ENCODE assay signal across 9 cellular contexts in the genomic region with DNA sequence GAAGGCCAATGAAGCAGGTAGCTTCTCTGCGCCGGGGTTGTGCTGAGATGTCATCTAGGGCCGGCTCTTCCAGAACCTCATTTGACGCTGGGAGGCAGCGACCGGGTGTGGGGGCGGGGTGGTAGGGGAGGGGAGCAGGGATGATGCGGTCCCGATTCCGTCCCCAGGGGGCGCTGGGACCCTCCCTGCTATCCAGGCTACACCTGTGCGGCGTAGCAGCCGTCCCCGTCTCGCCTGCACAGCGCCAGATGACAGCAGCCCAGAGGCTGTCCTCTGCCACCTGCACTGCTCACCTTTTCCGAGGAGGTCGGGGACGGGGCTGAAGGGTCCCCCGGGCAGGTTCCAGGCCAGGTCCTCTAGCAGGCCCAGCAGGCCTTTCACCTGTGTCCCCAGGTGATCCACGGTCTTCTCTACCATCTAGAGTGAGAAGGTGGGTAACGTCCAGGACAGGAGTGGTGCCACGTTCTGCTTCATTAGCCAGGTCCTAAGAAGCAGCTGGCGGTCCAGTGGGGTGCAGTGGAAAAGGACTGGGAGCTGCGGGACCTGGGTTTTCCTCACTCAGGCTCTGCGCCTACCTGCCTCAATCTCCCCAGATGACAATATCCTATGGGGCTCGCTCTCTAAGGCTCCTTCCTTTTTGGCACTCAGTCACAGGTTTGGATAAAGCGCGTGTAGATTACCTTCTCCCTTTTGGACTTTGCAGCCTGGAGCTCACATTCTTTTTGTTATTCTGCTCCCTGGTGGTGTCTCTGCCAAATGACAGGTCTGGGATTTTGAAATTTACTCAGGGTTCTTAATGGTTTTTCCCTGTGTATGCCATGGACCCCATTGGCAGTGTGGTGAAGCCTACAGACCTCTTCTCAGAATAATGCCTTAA. TPM values are rescaled to one million over a fixed set of nuclear protein-coding genes. Genes with fewer than 3 reads are reported as not detected.
DNase-seq lines count a peak whose midpoint lies in the region; ATAC-seq and TF ChIP-seq lines count a peak whose summit lies in the region.
"Had no signal": no experiment of that assay in that cellular context is flagged by ENCODE, and none has a peak within 500 bp of the region (broad histone marks: within the 10 kb centered on the region; RNA-seq: fewer than 3 reads in every experiment).

No MANE protein-coding gene starts in this region.

- H3K27ac Mint-ChIP-seq in stimulated activated naive B cell treated with anti-CD40 and anti-IgM and Interleukin-4, amounts not matched to agents 10 μg/mL and 1 μg/mL and 100 μg/mL, for 72 hours = no peak overlapping the region
- H3K27ac Mint-ChIP-seq: T-cell had no signal

- peak; percentile 56 for TF ChIP-seq CTCF in astrocyte of the spinal cord (IDR thresholded peaks at IDR 0.05; ENCODE audit: low read depth, low read length)

- peak overlapping the region in 1 of 2 donors; percentile 37 for H3K4me3 Mint-ChIP-seq in stimulated activated naive B cell treated with anti-CD40 and anti-IgM and Interleukin-4, amounts not matched to agents 10 μg/mL and 1 μg/mL and 100 μg/mL, for 72 hours

- POLR2A ChIA-PET in HEK293T (lab: Yijun Ruan, JAX) = interaction anchor here (0.6 kb wide), 1 partner anchor 1895 kb away, joined by 3 read pairs; a partner anchor contains a TSS

- peaks cover 12 to 14% of the 10 kb centered on the region in 2 donors for H3K9me3 Mint-ChIP-seq in stimulated activated naive B cell treated with anti-CD40 and anti-IgM and Interleukin-4, amounts not matched to agents 10 μg/mL and 1 μg/mL and 100 μg/mL, for 72 hours

- H3K4me3 ChIP-seq in astrocyte of the spinal cord (ENCODE audit: low read depth, low read length) = no peak overlapping the region

- in situ Hi-C loops in Caki2 (cut with HindIII; ENCODE audit: low pct_unique_long_range_greater_than_20kb, low sequenced_read_pairs) (no loop called here), astrocyte of the spinal cord (cut with HindIII; ENCODE audit: low sequenced_read_pairs) (no loop called here)

- H3K4me1 Mint-ChIP-seq in stimulated activated naive B cell treated with anti-CD40 and anti-IgM and Interleukin-4, amounts not matched to agents 10 μg/mL and 1 μg/mL and 100 μg/mL, for 72 hours = peaks cover 5 to 12% of the 10 kb centered on the region in 2 donors

- peaks cover 34 to 35% of the 10 kb centered on the region in 2 donors for H3K27me3 Mint-ChIP-seq in stimulated activated naive B cell treated with anti-CD40 and anti-IgM and Interleukin-4, amounts not matched to agents 10 μg/mL and 1 μg/mL and 100 μg/mL, for 72 hours

- peak; percentile 54 to 69 for ATAC-seq in stimulated activated naive B cell treated with anti-CD40 and anti-IgM and Interleukin-4, amounts not matched to agents 10 μg/mL and 1 μg/mL and 100 μg/mL, for 72 hours (replicated peaks)
- ATAC-seq in HG03159 (IDR thresholded peaks at IDR 0.05; ENCODE audit: unreplicated experiment) = no peak
- ATAC-seq: T-cell had no signal

- H3K36me3 Mint-ChIP-seq in stimulated activated naive B cell treated with anti-CD40 and anti-IgM and Interleukin-4, amounts not matched to agents 10 μg/mL and 1 μg/mL and 100 μg/mL, for 72 hours = no peaks in the 10 kb centered on the region
- H3K36me3 Mint-ChIP-seq: T-cell had no signal

- DNase-seq in Caki2 (ENCODE audit: low read depth) (peak; percentile 44), HEK293T (ENCODE audit: extremely low spot score) (peak; percentile 57), NCI-H748 treated with DMSO at 0.1 percent for 48 hours (lab: John Stamatoyannopoulos, UW) (peak; percentile 69), astrocyte of the spinal cord (ENCODE audit: low read depth, low spot score) (peak; percentile 43), iris pigment epithelial cell (ENCODE audit: low read depth) (peak; percentile 42), HuH-7.5 (ENCODE audit: low spot score) (no peak)
- no peak for DNase-seq in stimulated activated naive B cell treated with anti-CD40 and anti-IgM and Interleukin-4, amounts not matched to agents 10 μg/mL and 1 μg/mL and 100 μg/mL, for 72 hours

- CTCF ChIA-PET in HEK293T (lab: Yijun Ruan, JAX) = interaction anchor here (0.5 to 1.0 kb wide), 6 partner anchors 10 to 1072 kb away, joined by 3 to 4 read pairs (median 3); no protein-coding TSS in a partner anchor

TF ChIP-seq in HEK293T, 16 proteins besides CTCF, POLR2A, EP300 and RAD21:
- TF ChIP-seq NFRKB (IDR thresholded peaks at IDR 0.05) = no peak
- TF ChIP-seq ZNF384 (IDR thresholded peaks at IDR 0.05) = no peak
- TF ChIP-seq ARNT (IDR thresholded peaks at IDR 0.05) = no peak
- no peak for TF ChIP-seq SP1 (IDR thresholded peaks at IDR 0.05)
- no peak for TF ChIP-seq CTBP1 (IDR thresholded peaks at IDR 0.05; ENCODE audit: borderline replicate concordance)
- no peak for TF ChIP-seq L3MBTL2 (conservative IDR thresholded peaks at IDR 0.05)
- no peak for TF ChIP-seq ELF4 (IDR thresholded peaks at IDR 0.05)
- TF ChIP-seq FOXK2 (IDR thresholded peaks at IDR 0.05) = no peak
- TF ChIP-seq BHLHE40 (IDR thresholded peaks at IDR 0.05; ENCODE audit: borderline replicate concordance) = no peak
- TF ChIP-seq FOXA1 (IDR thresholded peaks at IDR 0.05) = no peak
- TF ChIP-seq LEF1 (IDR thresholded peaks at IDR 0.05; ENCODE audit: borderline replicate concordance) = no peak
- TF ChIP-seq, protein P1, sequence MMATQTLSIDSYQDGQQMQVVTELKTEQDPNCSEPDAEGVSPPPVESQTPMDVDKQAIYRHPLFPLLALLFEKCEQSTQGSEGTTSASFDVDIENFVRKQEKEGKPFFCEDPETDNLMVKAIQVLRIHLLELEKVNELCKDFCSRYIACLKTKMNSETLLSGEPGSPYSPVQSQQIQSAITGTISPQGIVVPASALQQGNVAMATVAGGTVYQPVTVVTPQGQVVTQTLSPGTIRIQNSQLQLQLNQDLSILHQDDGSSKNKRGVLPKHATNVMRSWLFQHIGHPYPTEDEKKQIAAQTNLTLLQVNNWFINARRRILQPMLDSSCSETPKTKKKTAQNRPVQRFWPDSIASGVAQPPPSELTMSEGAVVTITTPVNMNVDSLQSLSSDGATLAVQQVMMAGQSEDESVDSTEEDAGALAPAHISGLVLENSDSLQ (IDR thresholded peaks at IDR 0.05) = no peak

RNA-seq across cellular contexts. Expression of a gene that starts 56.0 kb away (rescaled TPM):
- not detected in 2 replicates for total RNA-seq in Caki2 (2014; rRNA removed; shearing (Covaris generic); ENCODE audit: low replicate concordance)
- total RNA-seq: T-cell had no signal

Comparison
In these comparisons a context has a peak if more than half of its experiments do, and no peak if none do; other contexts are left out.
1. DNase-seq: peak in Caki2 (single experiment), HEK293T (single experiment), NCI-H748 treated with DMSO at 0.1 percent for 48 hours (single experiment), astrocyte of the spinal cord (single experiment) and iris pigment epithelial cell (single experiment); none in stimulated activated naive B cell treated with anti-CD40 and anti-IgM and Interleukin-4, amounts not matched to agents 10 μg/mL and 1 μg/mL and 100 μg/mL, for 72 hours (single experiment) and HuH-7.5 (single experiment).